Comparison of ENCODE assay signal across 7 cellular contexts in the genomic region with DNA sequence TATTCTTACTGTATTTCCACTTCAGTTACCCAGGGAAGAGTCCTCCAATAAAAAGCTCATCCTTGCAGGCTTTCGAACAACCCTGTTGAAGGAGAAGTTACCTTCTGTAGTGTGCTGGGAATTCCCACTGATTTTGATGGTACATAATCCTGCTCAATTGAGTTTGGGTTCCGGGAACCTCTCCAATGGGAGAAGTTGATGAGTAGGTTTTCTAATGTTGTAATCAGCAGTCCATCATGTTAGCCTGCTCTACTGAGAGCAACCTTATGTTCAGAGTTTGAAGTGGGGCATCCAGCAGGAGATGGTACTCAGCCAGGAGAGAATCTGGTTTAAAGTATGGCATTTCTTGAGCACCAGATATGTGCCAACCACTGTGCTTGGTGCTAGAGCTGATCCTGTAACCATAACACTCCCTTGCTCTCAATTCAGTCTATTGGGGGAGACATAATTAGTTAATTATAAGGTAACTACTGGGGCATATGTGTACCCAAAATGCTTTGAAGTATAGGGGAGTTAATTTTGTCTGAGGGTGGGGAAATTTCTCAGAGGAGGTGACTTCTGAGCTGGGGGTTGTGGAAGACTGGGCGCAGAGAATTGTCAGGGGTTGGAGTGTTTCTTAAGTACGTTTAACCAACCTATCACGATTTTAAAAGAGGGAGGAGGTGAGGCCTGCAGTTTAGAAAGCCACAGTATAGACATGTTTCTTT. TPM values are rescaled to one million over a fixed set of nuclear protein-coding genes. Genes with fewer than 3 reads are reported as not detected.
A peak's percentile ranks its signal among the peaks of the same experiment; 100 is the strongest.
DNase-seq lines count a peak whose midpoint lies in the region; FAIRE-seq and TF ChIP-seq lines count a peak whose summit lies in the region.

No MANE protein-coding gene starts in this region.

- peaks cover 70% of the 10 kb centered on the region for H3K79me2 ChIP-seq in GM23248 (ENCODE audit: insufficient read depth)

- 61% methylated on average over 5 of the region's 5 CpGs for WGBS in GM23248 (ENCODE audit: low coverage in 1 of 2, low lambda C conversion rate in 2 of 2, missing lambda C conversion rate in 2 of 2), 2 experiments

- H3K4me1 ChIP-seq in GM23248 (ENCODE audit: insufficient read depth) = peaks cover 42% of the 10 kb centered on the region
- H3K4me1 ChIP-seq in skeletal muscle tissue (ENCODE audit: control insufficient read depth in 3 of 3, insufficient read depth in 3 of 3, low read length in 3 of 3) = peaks cover 30 to 37% (median 36%) of the 10 kb centered on the region in 3 donors

- H3K9me3 ChIP-seq in GM23248 (ENCODE audit: low read depth) = no peaks in the 10 kb centered on the region
- H3K9me3 ChIP-seq in skeletal muscle tissue (ENCODE audit: control insufficient read depth in 3 of 3, low read length in 3 of 3) = no peaks in the 10 kb centered on the region

- DNase-seq in GM23248 (peak; percentile 62), RWPE1 (ENCODE audit: low spot score) (peak; percentile 57), fibroblast of peridontal ligament (ENCODE audit: extremely low read depth) (peak; percentile 76), DMS153 treated with DMSO at 0.1 percent for 48 hours (lab: John Stamatoyannopoulos, UW; ENCODE audit: unreplicated experiment) (no peak), CD1c-positive myeloid dendritic cell (ENCODE audit: extremely low spot score) (no peak), GM19239 (ENCODE audit: insufficient read length, low spot score) (no peak)

- CTCF ChIA-PET in RWPE1 (lab: Yijun Ruan, JAX) = interaction anchor here (0.6 to 1.5 kb wide), 5 partner anchors 10 to 94 kb away, joined by 3 to 4 read pairs (median 3); no protein-coding TSS in a partner anchor

- peak overlapping the region; percentile 88 for H3K4me2 ChIP-seq in GM23248 (ENCODE audit: unreplicated experiment)

- H3F3A ChIP-seq in GM23248 (ENCODE audit: insufficient read depth) = no peaks in the 10 kb centered on the region

- H3K27ac ChIP-seq in GM23248 = peak overlapping the region; percentile 87
- H3K27ac ChIP-seq in RWPE1 = no peak overlapping the region
- H3K27ac ChIP-seq in skeletal muscle tissue (ENCODE audit: low read depth, low read length) = peak overlapping the region; percentile 97

- POLR2A ChIA-PET in RWPE1 (lab: Yijun Ruan, JAX; ENCODE audit: low non-redundant PET) = no interaction called here

- no peak for FAIRE-seq in GM19239 (lab: Jason Lieb, UNC)

- TF ChIP-seq CTCF in RWPE1 (conservative IDR thresholded peaks at IDR 0.05; ENCODE audit: low read depth) = no peak

- no peaks in the 10 kb centered on the region for H3K27me3 ChIP-seq in GM23248 (replicated peaks; ENCODE audit: insufficient read depth)
- no peaks in the 10 kb centered on the region for H3K27me3 ChIP-seq in skeletal muscle tissue (ENCODE audit: control insufficient read depth in 3 of 3, insufficient read depth in 3 of 3, low read length in 3 of 3)

- peaks cover 25% of the 10 kb centered on the region for H4K20me1 ChIP-seq in GM23248 (ENCODE audit: insufficient read depth)

- no peaks in the 10 kb centered on the region for H3K9me2 ChIP-seq in GM23248 (ENCODE audit: insufficient read depth)

- no peak overlapping the region for H2AFZ ChIP-seq in GM23248

- H3K9ac ChIP-seq in GM23248 (peak overlapping the region; percentile 98), skeletal muscle tissue (ENCODE audit: low read depth in 1 of 3, low read length in 3 of 3) (peak overlapping the region in 1 of 3 donors; percentile 99)

- H3K36me3 ChIP-seq in GM23248 (ENCODE audit: low read depth) (0 out of 2 replicates have a peak, but pooled peaks cover 4% of the 10 kb centered on the region), skeletal muscle tissue (ENCODE audit: control insufficient read depth in 3 of 3, insufficient read depth in 3 of 3, low read length in 3 of 3) (peaks cover 0 to 3% (median 0%) of the 10 kb centered on the region in 3 donors)

- H3K4me3 ChIP-seq in GM23248 (peak overlapping the region; percentile 91), skeletal muscle tissue (ENCODE audit: low read length in 3 of 3) (peak overlapping the region; percentile 29 to 93 (median 88))

- in situ Hi-C loops in GM23248 (cut with MboI) = no loop called here

RNA-seq across cellular contexts. Expression of a gene that starts 2.1 kb away (rescaled TPM):
- total RNA-seq in GM23248 (2014; rRNA removed; shearing (Covaris generic)) = 7.2 and 9.0 TPM in 2 replicates
- 17.9 and 18.2 TPM in 2 replicates for polyA plus RNA-seq in GM23248 (2016; fragmentation: Nextera tagmentation; extraction: Ambion mirVana)
- 17.2 TPM for total RNA-seq in skeletal muscle tissue

Comparison
In these comparisons a context has a peak if more than half of its experiments do, and no peak if none do; other contexts are left out.
1. DNase-seq: peak in GM23248 (single experiment), RWPE1 (single experiment) and fibroblast of peridontal ligament (single experiment); none in DMS153 treated with DMSO at 0.1 percent for 48 hours (single experiment), CD1c-positive myeloid dendritic cell (single experiment) and GM19239 (single experiment).